15 cellular contexts compared by ENCODE assay signal in genomic region chr9:77826116-77826515, GRCh38.
A peak's percentile ranks its signal among the peaks of the same experiment; 100 is the strongest.
DNase-seq lines count a peak whose midpoint lies in the region; ATAC-seq and TF ChIP-seq lines count a peak whose summit lies in the region.
"Had no signal": no experiment of that assay in that cellular context is flagged by ENCODE, and none has a peak within 500 bp of the region (broad histone marks: within the 10 kb centered on the region; RNA-seq: fewer than 3 reads in every experiment).

No MANE protein-coding gene starts in this region.

- WGBS in endodermal cell (ENCODE audit: insufficient coverage in 1 of 2, insufficient read length in 1 of 2), 2 experiments, result 86% methylated on average over 1 to 2 of the region's 2 CpGs

- H3K27ac ChIP-seq in cardiac muscle cell (peak overlapping the region; percentile 76), left ventricle myocardium inferior (replicated peaks) (no peak overlapping the region), endodermal cell (ENCODE audit: low read depth, low read length) (no peak overlapping the region)
- H3K27ac ChIP-seq in CD8-positive, alpha-beta memory T cell (ENCODE audit: low read depth, low read length), result no peak overlapping the region
- H3K27ac ChIP-seq: 22Rv1, GM23248 had no signal

- intact Hi-C loops in left ventricle myocardium inferior (cut with micrococcal nuclease) (no loop called here), head of caudate nucleus (cut with DNase I) (no loop called here)

- no peak for DNase-seq in cardiac muscle cell (ENCODE audit: low read depth in 1 of 2, low spot score in 1 of 2)
- no peak for DNase-seq in left ventricle myocardium inferior
- no peak for DNase-seq in WTC11 (ENCODE audit: low spot score)
- DNase-seq in endodermal cell, result no peak
- no peak for DNase-seq in CD8-positive, alpha-beta memory T cell
- DNase-seq in stimulated activated CD4-positive, alpha-beta T cell treated with anti-CD3 and anti-CD28 coated beads, Interleukin-4, amount 100 ng/mL, for 1 hour, result no peak
- DNase-seq in head of caudate nucleus, result no peak
- DNase-seq: C1 segment of cervical spinal cord; CD4-positive, alpha-beta T cell; DMS79 treated with DMSO at 0.1 percent for 48 hours; GF-D8; GM23248; Karpas-422 had no signal

- H3K4me3 Mint-ChIP-seq in WTC11, result no peak overlapping the region
- H3K4me3 Mint-ChIP-seq in endodermal cell, result no peak overlapping the region
- H3K4me3 Mint-ChIP-seq in CD8-positive, alpha-beta memory T cell, result no peak overlapping the region
- H3K4me3 Mint-ChIP-seq: CD4-positive, alpha-beta T cell had no signal

- H3K36me3 ChIP-seq in cardiac muscle cell (no peaks in the 10 kb centered on the region), left ventricle myocardium inferior (no peaks in the 10 kb centered on the region), endodermal cell (ENCODE audit: control insufficient read depth, insufficient read depth, low read length) (no peaks in the 10 kb centered on the region)
- H3K36me3 ChIP-seq in CD8-positive, alpha-beta memory T cell (ENCODE audit: insufficient read depth, low read length), result no peaks in the 10 kb centered on the region
- H3K36me3 ChIP-seq: HAP-1 had no signal

- CTCF ChIA-PET in WTC11 (lab: Charles Lee), result no interaction called here
- CTCF ChIA-PET in CD8-positive, alpha-beta memory T cell (lab: Charles Lee), result interaction anchor here (1.2 kb wide), 1 partner anchor 15 kb away, joined by 4 read pairs; no protein-coding TSS in a partner anchor

- POLR2A ChIA-PET in WTC11 (lab: Charles Lee), result no interaction called here
- POLR2A ChIA-PET in CD8-positive, alpha-beta memory T cell (lab: Charles Lee), result interaction anchor here (0.5 to 0.6 kb wide), 2 partner anchors 23 to 409 kb away, joined by 3 read pairs; no protein-coding TSS in a partner anchor

- H3K27me3 ChIP-seq in cardiac muscle cell (no peaks in the 10 kb centered on the region), left ventricle myocardium inferior (ENCODE audit: low read depth) (no peaks in the 10 kb centered on the region), endodermal cell (ENCODE audit: control insufficient read depth, insufficient read depth, low read length, poor library complexity, severe bottlenecking) (no peaks in the 10 kb centered on the region)
- H3K27me3 ChIP-seq in CD8-positive, alpha-beta memory T cell (ENCODE audit: insufficient read depth, low read length, poor library complexity, severe bottlenecking), result no peaks in the 10 kb centered on the region

- H3K27ac Mint-ChIP-seq in WTC11, result peak overlapping the region; percentile 70; the same call in 1 of the 2 replicates
- H3K27ac Mint-ChIP-seq in endodermal cell, result peak overlapping the region; percentile 28
- no peak overlapping the region for H3K27ac Mint-ChIP-seq in CD8-positive, alpha-beta memory T cell
- H3K27ac Mint-ChIP-seq: CD4-positive, alpha-beta T cell had no signal

- no peak overlapping the region for H3K4me3 ChIP-seq in cardiac muscle cell
- H3K4me3 ChIP-seq in left ventricle myocardium inferior, result no peak overlapping the region
- H3K4me3 ChIP-seq in endodermal cell (ENCODE audit: low read length), result no peak overlapping the region
- H3K4me3 ChIP-seq in CD8-positive, alpha-beta memory T cell (ENCODE audit: low read length), result no peak overlapping the region
- H3K4me3 ChIP-seq: GM23248, HAP-1 had no signal

- TF ChIP-seq CTCF in cardiac muscle cell (IDR thresholded peaks at IDR 0.05; ENCODE audit: low read depth, low read length) (no peak), left ventricle myocardium inferior (IDR thresholded peaks at IDR 0.05; ENCODE audit: borderline replicate concordance) (no peak), WTC11 (IDR thresholded peaks at IDR 0.05) (no peak), endodermal cell (conservative IDR thresholded peaks at IDR 0.05) (no peak)

- ATAC-seq in WTC11, result no peak

- H3K27me3 Mint-ChIP-seq in WTC11 (ENCODE audit: low read depth) (no peaks in the 10 kb centered on the region), endodermal cell (ENCODE audit: insufficient read depth) (no peaks in the 10 kb centered on the region)
- H3K27me3 Mint-ChIP-seq in CD8-positive, alpha-beta memory T cell, result no peaks in the 10 kb centered on the region
- H3K27me3 Mint-ChIP-seq: CD4-positive, alpha-beta T cell had no signal

- H3K4me1 ChIP-seq in cardiac muscle cell (ENCODE audit: low read depth), result peaks cover 25% of the 10 kb centered on the region
- H3K4me1 ChIP-seq in left ventricle myocardium inferior, result peaks cover 27% of the 10 kb centered on the region
- peaks cover 5% of the 10 kb centered on the region for H3K4me1 ChIP-seq in endodermal cell (ENCODE audit: control insufficient read depth, insufficient read depth, low read length)
- H3K4me1 ChIP-seq in CD8-positive, alpha-beta memory T cell (ENCODE audit: insufficient read depth, low read length), result no peaks in the 10 kb centered on the region
- H3K4me1 ChIP-seq: HAP-1 had no signal

- peaks cover 4% of the 10 kb centered on the region for H3K4me1 Mint-ChIP-seq in WTC11
- peaks cover 14% of the 10 kb centered on the region for H3K4me1 Mint-ChIP-seq in endodermal cell
- peaks cover 30 to 56% (median 44%) of the 10 kb centered on the region in 3 donors for H3K4me1 Mint-ChIP-seq in CD8-positive, alpha-beta memory T cell

- H3K36me3 Mint-ChIP-seq in WTC11, result no peaks in the 10 kb centered on the region
- peaks cover 6% of the 10 kb centered on the region for H3K36me3 Mint-ChIP-seq in endodermal cell (ENCODE audit: low read depth)
- H3K36me3 Mint-ChIP-seq in CD8-positive, alpha-beta memory T cell, result peaks cover 2 to 7% (median 5%) of the 10 kb centered on the region in 3 donors

- H3K9me3 Mint-ChIP-seq in WTC11 (no peaks in the 10 kb centered on the region), endodermal cell (no peaks in the 10 kb centered on the region)
- H3K9me3 Mint-ChIP-seq in CD8-positive, alpha-beta memory T cell, result no peaks in the 10 kb centered on the region
- H3K9me3 Mint-ChIP-seq: CD4-positive, alpha-beta T cell had no signal

- H3K9me3 ChIP-seq in cardiac muscle cell (ENCODE audit: low read depth), result no peaks in the 10 kb centered on the region
- H3K9me3 ChIP-seq in left ventricle myocardium inferior (replicated peaks), result no peaks in the 10 kb centered on the region
- H3K9me3 ChIP-seq in endodermal cell (ENCODE audit: control insufficient read depth, low read length), result no peaks in the 10 kb centered on the region
- H3K9me3 ChIP-seq in CD8-positive, alpha-beta memory T cell (ENCODE audit: low read length), result no peaks in the 10 kb centered on the region
- H3K9me3 ChIP-seq: HAP-1 had no signal

- no peak overlapping the region for H3K9ac ChIP-seq in endodermal cell (ENCODE audit: extremely low read depth, low read length, poor library complexity, severe bottlenecking)
- H3K9ac ChIP-seq: GM23248 had no signal

TF ChIP-seq in WTC11, 78 proteins besides CTCF, POLR2A, EP300 and RAD21 (continues in another document):
- TF ChIP-seq ZNF416 (CRISPR knock-in tag; IDR thresholded peaks at IDR 0.05) (no peak), E2F1 (CRISPR knock-in tag; IDR thresholded peaks at IDR 0.05) (no peak), ATF3 (CRISPR knock-in tag; conservative IDR thresholded peaks at IDR 0.05) (no peak), IRF2 (CRISPR knock-in tag; IDR thresholded peaks at IDR 0.05; ENCODE audit: borderline replicate concordance, low read depth) (no peak), HMGXB4 (CRISPR knock-in tag; IDR thresholded peaks at IDR 0.05) (no peak), STAT6 (CRISPR knock-in tag; conservative IDR thresholded peaks at IDR 0.05; ENCODE audit: low read depth) (no peak), FOXK1 (CRISPR knock-in tag; IDR thresholded peaks at IDR 0.05) (no peak), SOX15 (CRISPR knock-in tag; IDR thresholded peaks at IDR 0.05) (no peak)

Comparison
In these comparisons a context has a peak if more than half of its experiments do, and no peak if none do; other contexts are left out.
1. H3K27ac Mint-ChIP-seq: peak in WTC11 (single experiment) and endodermal cell (single experiment); none in CD8-positive, alpha-beta memory T cell (0 of 8).